ENCODE assay signal across 12 cellular contexts in genomic region chr19:11423164-11423803, GRCh38. TPM values are rescaled to one million over a fixed set of nuclear protein-coding genes. Genes with fewer than 3 reads are reported as not detected.
DNase-seq lines count a peak whose midpoint lies in the region; ATAC-seq and TF ChIP-seq lines count a peak whose summit lies in the region.
"Had no signal": no experiment of that assay in that cellular context is flagged by ENCODE, and none has a peak within 500 bp of the region (broad histone marks: within the 10 kb centered on the region; RNA-seq: fewer than 3 reads in every experiment).

No MANE protein-coding gene starts in this region.

- no peaks in the 10 kb centered on the region for H3K36me3 ChIP-seq in parathyroid adenoma (ENCODE audit: control insufficient read depth, insufficient read depth, low read length)
- H3K36me3 ChIP-seq: left ventricle myocardium inferior had no signal

- no peaks in the 10 kb centered on the region for H3K27me3 ChIP-seq in parathyroid adenoma (ENCODE audit: control insufficient read depth, insufficient read depth, low read length)

- H3K4me2 ChIP-seq in parathyroid adenoma (ENCODE audit: low read length), result peak overlapping the region; percentile 98

- peak overlapping the region; percentile 78 for H3K4me3 ChIP-seq in parathyroid adenoma (ENCODE audit: low read depth, low read length)
- H3K4me3 ChIP-seq: hepatocyte had no signal

- no peaks in the 10 kb centered on the region for H3K9me3 Mint-ChIP-seq in activated naive CD8-positive, alpha-beta T cell (ENCODE audit: low read depth)
- no peaks in the 10 kb centered on the region for H3K9me3 Mint-ChIP-seq in activated naive CD8-positive, alpha-beta T cell treated with anti-CD3 and anti-CD28 coated beads, Interleukin-2, amount 50 U/mL, for 24 hours

- H3K9ac ChIP-seq in parathyroid adenoma, result no peak overlapping the region

- ATAC-seq in activated naive CD8-positive, alpha-beta T cell treated with anti-CD3 and anti-CD28 coated beads, Interleukin-2, amount 50 U/mL, for 24 hours, result no peak
- ATAC-seq in T-helper 17 cell, result no peak

- peaks cover 18% of the 10 kb centered on the region for H3K27me3 Mint-ChIP-seq in activated naive CD8-positive, alpha-beta T cell
- peaks cover 50% of the 10 kb centered on the region for H3K27me3 Mint-ChIP-seq in activated naive CD8-positive, alpha-beta T cell treated with anti-CD3 and anti-CD28 coated beads, Interleukin-2, amount 50 U/mL, for 24 hours
- H3K27me3 Mint-ChIP-seq in T-helper 17 cell, result peaks cover 40% of the 10 kb centered on the region

- H3K79me2 ChIP-seq in parathyroid adenoma, result peaks cover 4% of the 10 kb centered on the region
- H3K79me2 ChIP-seq: hepatocyte had no signal

- H3K36me3 Mint-ChIP-seq in activated naive CD8-positive, alpha-beta T cell, result no peaks in the 10 kb centered on the region
- H3K36me3 Mint-ChIP-seq in activated naive CD8-positive, alpha-beta T cell treated with anti-CD3 and anti-CD28 coated beads, Interleukin-2, amount 50 U/mL, for 24 hours (ENCODE audit: low read depth), result no peaks in the 10 kb centered on the region
- H3K36me3 Mint-ChIP-seq in T-helper 17 cell (ENCODE audit: low read depth), result peaks cover 2% of the 10 kb centered on the region

- peak overlapping the region; percentile 75 for H3K4me3 Mint-ChIP-seq in activated naive CD8-positive, alpha-beta T cell
- no peak overlapping the region for H3K4me3 Mint-ChIP-seq in activated naive CD8-positive, alpha-beta T cell treated with anti-CD3 and anti-CD28 coated beads, Interleukin-2, amount 50 U/mL, for 24 hours
- peak overlapping the region; percentile 90 for H3K4me3 Mint-ChIP-seq in T-helper 17 cell

- no peak for DNase-seq in activated naive CD8-positive, alpha-beta T cell treated with anti-CD3 and anti-CD28 coated beads, Interleukin-2, amount 50 U/mL, for 24 hours
- no peak for DNase-seq in T-helper 17 cell
- DNase-seq in germinal center (ENCODE audit: low spot score), result no peak
- DNase-seq in NCI-H1105 treated with DMSO at 0.1 percent for 48 hours (lab: John Stamatoyannopoulos, UW), result no peak
- DNase-seq: activated CD4-positive, CD25-positive, alpha-beta regulatory T cell treated with anti-CD3 and anti-CD28 coated beads, Interleukin-2, amount 50 U/mL, for 72 hours; left ventricle myocardium inferior; NCI-H510A treated with DMSO at 0.1 percent for 48 hours; SW 1271; trophoblast cell had no signal

- TF ChIP-seq CTCF in parathyroid adenoma (IDR thresholded peaks at IDR 0.05), result no peak

- peaks cover 38% of the 10 kb centered on the region for H3K4me1 Mint-ChIP-seq in activated naive CD8-positive, alpha-beta T cell (ENCODE audit: low read depth)
- peaks cover 35% of the 10 kb centered on the region for H3K4me1 Mint-ChIP-seq in activated naive CD8-positive, alpha-beta T cell treated with anti-CD3 and anti-CD28 coated beads, Interleukin-2, amount 50 U/mL, for 24 hours
- peaks cover 37% of the 10 kb centered on the region for H3K4me1 Mint-ChIP-seq in T-helper 17 cell

- no peaks in the 10 kb centered on the region for H3K9me3 ChIP-seq in T-helper 17 cell (ENCODE audit: control insufficient read depth, low read length, poor library complexity, severe bottlenecking)
- no peaks in the 10 kb centered on the region for H3K9me3 ChIP-seq in parathyroid adenoma (ENCODE audit: control insufficient read depth, low read length)
- H3K9me3 ChIP-seq: left ventricle myocardium inferior had no signal

- peak overlapping the region; percentile 80 for H3K27ac ChIP-seq in parathyroid adenoma

- H2AFZ ChIP-seq in parathyroid adenoma, result peak overlapping the region; percentile 63

- no peak overlapping the region for H3K27ac Mint-ChIP-seq in activated naive CD8-positive, alpha-beta T cell
- no peak overlapping the region for H3K27ac Mint-ChIP-seq in activated naive CD8-positive, alpha-beta T cell treated with anti-CD3 and anti-CD28 coated beads, Interleukin-2, amount 50 U/mL, for 24 hours
- no peak overlapping the region for H3K27ac Mint-ChIP-seq in T-helper 17 cell

- H3K4me1 ChIP-seq in parathyroid adenoma, result peaks cover 19% of the 10 kb centered on the region

RNA-seq across cellular contexts. Expression of gene RGL3, which starts 4.2 kb away (rescaled TPM):
- not detected for total RNA-seq in T-helper 17 cell

RNA-seq across cellular contexts. Expression of gene ODAD3, which starts 11.6 kb away (rescaled TPM):
- total RNA-seq in T-helper 17 cell, result not detected

RNA-seq across cellular contexts. Expression of gene PRKCSH, which starts 12.2 kb away (rescaled TPM):
- 100 to 1,000 TPM; 233 to 250 TPM for total RNA-seq in T-helper 17 cell

RNA-seq across cellular contexts. Expression of gene EPOR, which starts 39.2 kb away (rescaled TPM):
- 1 to 10 TPM; 7.3 to 9.9 TPM for total RNA-seq in T-helper 17 cell

RNA-seq across cellular contexts. Expression of gene SWSAP1, which starts 48.8 kb away (rescaled TPM):
- total RNA-seq in T-helper 17 cell, result 1 to 10 TPM; 2.6 to 2.9 TPM
